In the genomic region with DNA sequence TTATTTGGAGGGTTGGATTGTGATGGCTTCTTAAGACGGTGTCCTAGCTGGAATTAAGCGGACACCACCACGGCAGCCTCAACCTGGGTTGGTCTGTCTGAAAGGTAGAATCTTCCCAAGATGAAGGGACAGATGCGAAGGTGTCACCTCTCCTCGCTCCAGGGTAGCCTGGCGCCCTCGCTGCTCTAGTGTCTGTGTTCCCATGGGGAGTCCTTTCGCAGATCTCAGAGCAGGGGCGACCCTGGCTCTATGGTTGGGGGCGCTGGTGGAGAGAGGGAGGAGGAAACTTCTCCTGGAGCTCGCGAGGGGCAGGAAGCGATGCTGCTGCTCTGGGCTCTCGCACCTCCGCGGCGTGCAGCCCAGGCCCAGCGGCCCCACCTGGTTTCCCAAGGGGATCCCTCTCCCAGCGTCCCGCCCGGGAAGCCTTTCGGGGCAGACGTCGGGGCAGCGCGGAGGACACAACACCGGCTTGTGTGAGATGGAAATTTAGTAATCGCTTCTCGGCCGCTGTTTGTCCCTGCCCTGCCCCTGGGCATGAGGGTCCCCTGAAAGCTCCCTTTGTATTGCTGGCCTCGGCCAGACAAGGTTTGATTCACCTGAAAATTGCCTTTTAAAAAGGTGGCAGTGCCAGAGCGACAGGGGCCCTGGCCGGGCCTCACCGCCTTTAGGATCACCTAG, we compare ENCODE assay signal across 8 cellular contexts. TPM values are rescaled to one million over a fixed set of nuclear protein-coding genes. Genes with fewer than 3 reads are reported as not detected.
DNase-seq lines count a peak whose midpoint lies in the region; ATAC-seq, FAIRE-seq and TF ChIP-seq lines count a peak whose summit lies in the region.

No MANE protein-coding gene starts in this region.

- peak overlapping the region; percentile 75 for H3K4me3 ChIP-seq in iPS-20b (ENCODE audit: low read length)
- peak overlapping the region; percentile 52 to 60 for H3K4me3 ChIP-seq in tibial artery

- no peak overlapping the region for H3K27ac ChIP-seq in iPS-20b (ENCODE audit: low read length)
- no peak overlapping the region for H3K27ac ChIP-seq in tibial artery

- no peaks in the 10 kb centered on the region for H3K36me3 ChIP-seq in iPS-20b (ENCODE audit: insufficient read depth, low read depth, low read length)
- H3K36me3 ChIP-seq in tibial artery = no peaks in the 10 kb centered on the region

- no peaks in the 10 kb centered on the region for H3K9me3 ChIP-seq in iPS-20b (ENCODE audit: insufficient read depth, low read depth, low read length)
- H3K9me3 ChIP-seq in tibial artery = no peaks in the 10 kb centered on the region

- H3K27me3 ChIP-seq in iPS-20b (ENCODE audit: insufficient read depth, low read length) (peaks cover 67% of the 10 kb centered on the region), tibial artery (peaks cover 0 to 36% of the 10 kb centered on the region in 2 donors)

- no peak for FAIRE-seq in frontal cortex (lab: Jason Lieb, UNC)

- H3K4me1 ChIP-seq in iPS-20b (ENCODE audit: insufficient read depth, low read length) (no peaks in the 10 kb centered on the region; the same call in 1 of the 2 replicates), tibial artery (peaks cover 0 to 36% (median 26%) of the 10 kb centered on the region in 4 donors)

- no peak overlapping the region for H3K9ac ChIP-seq in iPS-20b (ENCODE audit: low read depth, low read length)

- ATAC-seq in GM21529 (IDR thresholded peaks at IDR 0.05; ENCODE audit: unreplicated experiment) (peak; percentile 7), HG03457 (IDR thresholded peaks at IDR 0.05; ENCODE audit: unreplicated experiment) (no peak)

- intact Hi-C loops in tibial artery (cut with DNase I; ENCODE audit: low total_unique reads) = no loop called here

- TF ChIP-seq CTCF in tibial artery (IDR thresholded peaks at IDR 0.05) = no peak

- DNase-seq in ELF-1 (ENCODE audit: low read depth, low spot score) (peak; percentile 23), tibial artery (peak in 1 of 2 donors; percentile 62), inferior parietal cortex (ENCODE audit: extremely low spot score) (no peak), frontal cortex (ENCODE audit: low spot score in 2 of 2) (no peak)
- DNase-seq in activated CD4-positive, alpha-beta T cell treated with anti-CD3 and anti-CD28 coated beads, Interleukin-2, amount 50 U/mL, for 48 hours = peak; percentile 1 to 3

RNA-seq across cellular contexts. Expression of a gene that starts 1.8 kb away (rescaled TPM):
- 36.7 TPM for total RNA-seq in frontal cortex

Comparison
In these comparisons a context has a peak if more than half of its experiments do, and no peak if none do; other contexts are left out.
1. DNase-seq: peak in ELF-1 (single experiment) and activated CD4-positive, alpha-beta T cell treated with anti-CD3 and anti-CD28 coated beads, Interleukin-2, amount 50 U/mL, for 48 hours (2 of 2); none in inferior parietal cortex (single experiment) and frontal cortex (0 of 2).